26 cellular contexts compared by ENCODE assay signal in the genomic region with DNA sequence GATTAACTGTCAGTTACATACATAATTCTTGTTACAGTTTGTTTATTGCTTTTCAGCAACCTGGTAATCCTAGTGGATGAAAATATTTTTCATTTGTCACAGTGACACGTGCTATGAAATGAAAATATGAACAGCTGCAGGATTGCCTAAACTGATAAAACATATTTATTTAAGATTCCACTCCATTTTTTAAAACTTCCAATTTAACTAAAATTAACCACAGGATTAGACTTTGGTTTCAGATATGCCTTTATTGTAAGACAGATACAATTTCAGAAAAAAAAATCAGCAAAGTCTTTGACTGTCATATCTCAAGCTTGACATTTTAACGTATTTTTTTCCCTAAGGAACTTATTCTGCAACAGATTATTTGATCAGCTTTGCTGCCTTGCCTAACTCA.
"Had no signal": no experiment of that assay in that cellular context is flagged by ENCODE, and none has a peak within 500 bp of the region (broad histone marks: within the 10 kb centered on the region; RNA-seq: fewer than 3 reads in every experiment).

No MANE protein-coding gene starts in this region.

- H3K27me3 ChIP-seq: esophagus squamous epithelium, gastrocnemius medialis, heart right ventricle, left lung had no signal

- H3K9me3 ChIP-seq: esophagus squamous epithelium, gastrocnemius medialis, heart right ventricle, left lung, lower lobe of right lung, mucosa of descending colon had no signal

- H3K27ac Mint-ChIP-seq: mesothelial cell of epicardium had no signal

- H3K36me3 ChIP-seq: esophagus squamous epithelium, gastrocnemius medialis, heart right ventricle, lower lobe of right lung had no signal

- H3K36me3 Mint-ChIP-seq: mesothelial cell of epicardium had no signal

- H3K27ac ChIP-seq: coronary artery, dorsolateral prefrontal cortex, epithelial cell of prostate, esophagus squamous epithelium, gastrocnemius medialis, heart right ventricle, left lung, lower lobe of right lung had no signal

- H3K4me1 ChIP-seq: esophagus squamous epithelium, gastrocnemius medialis, heart right ventricle, left lung, lower lobe of right lung had no signal

- DNase-seq: dermis blood vessel endothelial cell; dorsolateral prefrontal cortex; effector CD4-positive, alpha-beta T cell; effector memory CD4-positive, alpha-beta T cell; erythroblast; esophagus squamous epithelium; foreskin fibroblast; foreskin melanocyte; gastrocnemius medialis; glutamatergic neuron; head of caudate nucleus; heart right ventricle; hippocampal formation; left cardiac atrium; left lung; left ventricle myocardium superior; lower lobe of right lung; mesenchymal stem cell; mucosa of descending colon had no signal

- H3K4me3 ChIP-seq: coronary artery, dorsolateral prefrontal cortex, esophagus squamous epithelium, gastrocnemius medialis, heart right ventricle, left lung, lower lobe of right lung, mucosa of descending colon had no signal

- H3K4me3 Mint-ChIP-seq: mesothelial cell of epicardium had no signal

- FAIRE-seq: endometrium, islet of Langerhans, keratinocyte had no signal

- H3K9me3 Mint-ChIP-seq: mesothelial cell of epicardium had no signal

- ATAC-seq: esophagus mucosa, gastrocnemius medialis, heart right ventricle, left cardiac atrium, left lung, left ventricle myocardium superior, lower lobe of right lung, mucosa of descending colon had no signal
